Comparison of ENCODE assay signal across 22 cellular contexts in genomic region chr12:80567391-80567790, GRCh38.
A peak's percentile ranks its signal among the peaks of the same experiment; 100 is the strongest.
DNase-seq lines count a peak whose midpoint lies in the region; ATAC-seq and TF ChIP-seq lines count a peak whose summit lies in the region.
"Had no signal": no experiment of that assay in that cellular context is flagged by ENCODE, and none has a peak within 500 bp of the region (broad histone marks: within the 10 kb centered on the region; RNA-seq: fewer than 3 reads in every experiment).

No MANE protein-coding gene starts in this region.

- TF ChIP-seq CTCF in DOHH2 (IDR thresholded peaks at IDR 0.05; ENCODE audit: low read depth, low read length, poor library complexity, severe bottlenecking) (no peak), mammary epithelial cell (conservative IDR thresholded peaks at IDR 0.05 in 1 of 2, IDR thresholded peaks at IDR 0.05 in 1 of 2; ENCODE audit: extremely low read depth in 1 of 2, insufficient read depth in 1 of 2, low read depth in 1 of 2, low read length in 2 of 2) (no peak), hepatocyte (IDR thresholded peaks at IDR 0.05; ENCODE audit: poor library complexity) (no peak), GM13977 (IDR thresholded peaks at IDR 0.05; ENCODE audit: extremely low read depth, insufficient read depth, missing control alignments) (no peak)

- H3K4me2 ChIP-seq in DOHH2 (ENCODE audit: low read length) (peak overlapping the region; percentile 25), mammary epithelial cell (ENCODE audit: insufficient read depth, low read depth, low read length) (no peak overlapping the region), hepatocyte (no peak overlapping the region)

- H3K9me2 ChIP-seq in DOHH2 (replicated peaks; ENCODE audit: control insufficient read depth, low read length) (no peaks in the 10 kb centered on the region), hepatocyte (replicated peaks; ENCODE audit: insufficient read depth) (no peaks in the 10 kb centered on the region)

- peaks cover 14% of the 10 kb centered on the region for H3K9me3 Mint-ChIP-seq in activated T-helper 2 cell treated with anti-CD3 and anti-CD28 coated beads, Interferon-gamma antibody, Interleukin-2, Interleukin-4, amounts not matched to agents 10 μg/mL and 5 μg/mL and 100 μg/mL, durations not matched to agents 14 hours and 24 hours and 36 hours
- H3K9me3 Mint-ChIP-seq in natural killer cell treated with Interleukin-12 subunit alpha and Interleukin-12 subunit beta and Interleukin-15 and Interleukin-18, amount 100 ng/mL, for 72 hours: peaks cover 10% of the 10 kb centered on the region

- intact Hi-C loops in mammary epithelial cell (cut with micrococcal nuclease): no loop called here
- intact Hi-C loops in activated T-helper 2 cell treated with anti-CD3 and anti-CD28 coated beads, Interferon-gamma antibody, Interleukin-2, Interleukin-4, amounts not matched to agents 10 μg/mL and 5 μg/mL and 100 μg/mL, durations not matched to agents 14 hours and 24 hours and 36 hours (cut with micrococcal nuclease): no loop called here

- H3K79me2 ChIP-seq in DOHH2 (ENCODE audit: control insufficient read depth, low read length) (no peaks in the 10 kb centered on the region), mammary epithelial cell (ENCODE audit: insufficient read depth, low read length) (no peaks in the 10 kb centered on the region), hepatocyte (no peaks in the 10 kb centered on the region)

- no peaks in the 10 kb centered on the region for H3K4me1 Mint-ChIP-seq in activated T-helper 2 cell treated with anti-CD3 and anti-CD28 coated beads, Interferon-gamma antibody, Interleukin-2, Interleukin-4, amounts not matched to agents 10 μg/mL and 5 μg/mL and 100 μg/mL, durations not matched to agents 14 hours and 24 hours and 36 hours (ENCODE audit: low read depth)
- no peaks in the 10 kb centered on the region for H3K4me1 Mint-ChIP-seq in natural killer cell treated with Interleukin-12 subunit alpha and Interleukin-12 subunit beta and Interleukin-15 and Interleukin-18, amount 100 ng/mL, for 72 hours (ENCODE audit: low read depth in 2 of 2)
- H3K4me1 Mint-ChIP-seq: central memory CD8-positive, alpha-beta T cell had no signal

- H3K27me3 Mint-ChIP-seq in activated T-helper 2 cell treated with anti-CD3 and anti-CD28 coated beads, Interferon-gamma antibody, Interleukin-2, Interleukin-4, amounts not matched to agents 10 μg/mL and 5 μg/mL and 100 μg/mL, durations not matched to agents 14 hours and 24 hours and 36 hours (ENCODE audit: low read depth): no peaks in the 10 kb centered on the region
- H3K27me3 Mint-ChIP-seq in natural killer cell treated with Interleukin-12 subunit alpha and Interleukin-12 subunit beta and Interleukin-15 and Interleukin-18, amount 100 ng/mL, for 72 hours: no peaks in the 10 kb centered on the region
- H3K27me3 Mint-ChIP-seq: central memory CD8-positive, alpha-beta T cell had no signal

- dilution Hi-C loops in mammary epithelial cell (cut with HindIII; ENCODE audit: low sequenced_read_pairs): no loop called here

- in situ Hi-C loops in mammary epithelial cell (cut with MboI; ENCODE audit: low sequenced_read_pairs in 2 of 2) (no loop called here), GM13977 (cut with MboI; ENCODE audit: low pct_unique_long_range_greater_than_20kb, low sequenced_read_pairs, unreplicated experiment) (no loop called here)

- no peak overlapping the region for H3K4me3 ChIP-seq in DOHH2 (ENCODE audit: low read length)
- H3K4me3 ChIP-seq in mammary epithelial cell (replicated peaks in 1 of 3; ENCODE audit: insufficient read depth in 1 of 3, low read depth in 2 of 3, low read length in 3 of 3): no peak overlapping the region
- no peak overlapping the region for H3K4me3 ChIP-seq in hepatocyte
- H3K4me3 ChIP-seq: adrenal gland, GM12878, left ventricle myocardium inferior had no signal

- H3K4me3 Mint-ChIP-seq in activated T-helper 2 cell treated with anti-CD3 and anti-CD28 coated beads, Interferon-gamma antibody, Interleukin-2, Interleukin-4, amounts not matched to agents 10 μg/mL and 5 μg/mL and 100 μg/mL, durations not matched to agents 14 hours and 24 hours and 36 hours (ENCODE audit: low read depth): no peak overlapping the region
- H3K4me3 Mint-ChIP-seq in natural killer cell treated with Interleukin-12 subunit alpha and Interleukin-12 subunit beta and Interleukin-15 and Interleukin-18, amount 100 ng/mL, for 72 hours: no peak overlapping the region
- H3K4me3 Mint-ChIP-seq: central memory CD8-positive, alpha-beta T cell; endodermal cell had no signal

- no peak overlapping the region for H3K9ac ChIP-seq in mammary epithelial cell (ENCODE audit: insufficient read depth, low read length)

- H2AFZ ChIP-seq in mammary epithelial cell (ENCODE audit: low read depth, low read length) (no peak overlapping the region), hepatocyte (no peak overlapping the region)

- H3K9me3 ChIP-seq in DOHH2 (ENCODE audit: control insufficient read depth, insufficient read depth, low read length): peaks cover 10% of the 10 kb centered on the region; the same call in 1 of the 2 replicates
- no peaks in the 10 kb centered on the region for H3K9me3 ChIP-seq in mammary epithelial cell (replicated peaks; ENCODE audit: insufficient read depth, low read length)
- H3K9me3 ChIP-seq in hepatocyte (ENCODE audit: low read depth): no peaks in the 10 kb centered on the region
- H3K9me3 ChIP-seq: adrenal gland had no signal

- BruUV-seq in mammary epithelial cell (replicated peaks; lab: Mats Ljungman, UMichigan): no TSS peak

- H3K36me3 Mint-ChIP-seq in activated T-helper 2 cell treated with anti-CD3 and anti-CD28 coated beads, Interferon-gamma antibody, Interleukin-2, Interleukin-4, amounts not matched to agents 10 μg/mL and 5 μg/mL and 100 μg/mL, durations not matched to agents 14 hours and 24 hours and 36 hours (ENCODE audit: low read depth): no peaks in the 10 kb centered on the region
- no peaks in the 10 kb centered on the region for H3K36me3 Mint-ChIP-seq in natural killer cell treated with Interleukin-12 subunit alpha and Interleukin-12 subunit beta and Interleukin-15 and Interleukin-18, amount 100 ng/mL, for 72 hours

- H3K27me3 ChIP-seq in DOHH2 (ENCODE audit: control insufficient read depth, low read length) (no peaks in the 10 kb centered on the region), mammary epithelial cell (ENCODE audit: insufficient read depth, low read length) (no peaks in the 10 kb centered on the region), hepatocyte (no peaks in the 10 kb centered on the region)
- H3K27me3 ChIP-seq: adrenal gland had no signal

- no peak overlapping the region for H3K27ac Mint-ChIP-seq in activated T-helper 2 cell treated with anti-CD3 and anti-CD28 coated beads, Interferon-gamma antibody, Interleukin-2, Interleukin-4, amounts not matched to agents 10 μg/mL and 5 μg/mL and 100 μg/mL, durations not matched to agents 14 hours and 24 hours and 36 hours
- no peak overlapping the region for H3K27ac Mint-ChIP-seq in natural killer cell treated with Interleukin-12 subunit alpha and Interleukin-12 subunit beta and Interleukin-15 and Interleukin-18, amount 100 ng/mL, for 72 hours
- H3K27ac Mint-ChIP-seq: endodermal cell had no signal

- ATAC-seq in HG02852 (IDR thresholded peaks at IDR 0.05; ENCODE audit: unreplicated experiment): no peak
- no peak for ATAC-seq in natural killer cell treated with Interleukin-12 subunit alpha and Interleukin-12 subunit beta and Interleukin-15 and Interleukin-18, amount 100 ng/mL, for 72 hours
- ATAC-seq: GM12878 had no signal

- H4K20me1 ChIP-seq in DOHH2 (ENCODE audit: control insufficient read depth, insufficient read depth, low read depth, low read length) (no peaks in the 10 kb centered on the region), mammary epithelial cell (ENCODE audit: insufficient read depth, low read length) (no peaks in the 10 kb centered on the region), hepatocyte (ENCODE audit: insufficient read depth, poor library complexity, severe bottlenecking) (no peaks in the 10 kb centered on the region)

- CTCF ChIA-PET in mammary epithelial cell (lab: Charles Lee; ENCODE audit: low non-redundant PET): no interaction called here

- DNase-seq in NAMALWA (ENCODE audit: low spot score) (peak; percentile 29), mammary epithelial cell (peak; percentile 61), hepatocyte (ENCODE audit: low spot score) (peak; percentile 7), GM13977 (ENCODE audit: low spot score) (no peak)
- DNase-seq in activated T-helper 2 cell treated with anti-CD3 and anti-CD28 coated beads, Interferon-gamma antibody, Interleukin-2, Interleukin-4, amounts not matched to agents 10 μg/mL and 5 μg/mL and 100 μg/mL, durations not matched to agents 14 hours and 24 hours and 36 hours (ENCODE audit: low spot score): no peak
- no peak for DNase-seq in natural killer cell treated with Interleukin-12 subunit alpha and Interleukin-12 subunit beta and Interleukin-15 and Interleukin-18, amount 100 ng/mL, for 72 hours (ENCODE audit: low spot score)
- DNase-seq: activated CD4-positive, CD25-positive, alpha-beta regulatory T cell treated with anti-CD3 and anti-CD28 coated beads, Interleukin-2, amount 50 U/mL, for 72 hours; activated effector memory CD4-positive, alpha-beta T cell treated with Interleukin-2 at 50 U/mL for 16 hours; adrenal gland; endodermal cell; GOT3; left ventricle myocardium inferior; NCI-H146; NCI-H226; SHP77; small intestine; stimulated activated CD4-positive, alpha-beta T cell treated with anti-CD3 and anti-CD28 coated beads, Interleukin-4, amount 100 ng/mL, for 24 hours; stimulated activated CD8-positive, alpha-beta memory T cell treated with anti-CD3 and anti-CD28 coated beads, Interleukin-4, amount 100 ng/mL, for 48 hours had no signal

- H3K27ac ChIP-seq in DOHH2 (ENCODE audit: low read depth, low read length) (peak overlapping the region; percentile 87), mammary epithelial cell (ENCODE audit: insufficient read depth, low read depth, low read length) (no peak overlapping the region), hepatocyte (no peak overlapping the region)
- H3K27ac ChIP-seq: adrenal gland, left ventricle myocardium inferior had no signal

- H3K4me1 ChIP-seq in DOHH2 (ENCODE audit: control insufficient read depth, low read length) (peaks cover 59% of the 10 kb centered on the region), mammary epithelial cell (ENCODE audit: insufficient read depth, low read length) (no peaks in the 10 kb centered on the region), hepatocyte (ENCODE audit: insufficient read depth) (no peaks in the 10 kb centered on the region)
- H3K4me1 ChIP-seq: left ventricle myocardium inferior had no signal

- peaks cover 13% of the 10 kb centered on the region for H3F3A ChIP-seq in DOHH2 (ENCODE audit: control insufficient read depth, insufficient read depth)

- H3K36me3 ChIP-seq in DOHH2 (ENCODE audit: control insufficient read depth, low read length) (peaks cover 28% of the 10 kb centered on the region), mammary epithelial cell (ENCODE audit: insufficient read depth, low read length) (no peaks in the 10 kb centered on the region), hepatocyte (replicated peaks; ENCODE audit: insufficient read depth, low read depth) (no peaks in the 10 kb centered on the region)
- H3K36me3 ChIP-seq: adrenal gland, left ventricle myocardium inferior had no signal

Comparison
In these comparisons a context has a peak if more than half of its experiments do, and no peak if none do; other contexts are left out.
1. DNase-seq: peak in NAMALWA (single experiment), mammary epithelial cell (single experiment) and hepatocyte (single experiment); none in activated T-helper 2 cell treated with anti-CD3 and anti-CD28 coated beads, Interferon-gamma antibody, Interleukin-2, Interleukin-4, amounts not matched to agents 10 μg/mL and 5 μg/mL and 100 μg/mL, durations not matched to agents 14 hours and 24 hours and 36 hours (single experiment), GM13977 (single experiment) and natural killer cell treated with Interleukin-12 subunit alpha and Interleukin-12 subunit beta and Interleukin-15 and Interleukin-18, amount 100 ng/mL, for 72 hours (single experiment).